ENCODE assay signal across 3 cellular contexts in the genomic region with DNA sequence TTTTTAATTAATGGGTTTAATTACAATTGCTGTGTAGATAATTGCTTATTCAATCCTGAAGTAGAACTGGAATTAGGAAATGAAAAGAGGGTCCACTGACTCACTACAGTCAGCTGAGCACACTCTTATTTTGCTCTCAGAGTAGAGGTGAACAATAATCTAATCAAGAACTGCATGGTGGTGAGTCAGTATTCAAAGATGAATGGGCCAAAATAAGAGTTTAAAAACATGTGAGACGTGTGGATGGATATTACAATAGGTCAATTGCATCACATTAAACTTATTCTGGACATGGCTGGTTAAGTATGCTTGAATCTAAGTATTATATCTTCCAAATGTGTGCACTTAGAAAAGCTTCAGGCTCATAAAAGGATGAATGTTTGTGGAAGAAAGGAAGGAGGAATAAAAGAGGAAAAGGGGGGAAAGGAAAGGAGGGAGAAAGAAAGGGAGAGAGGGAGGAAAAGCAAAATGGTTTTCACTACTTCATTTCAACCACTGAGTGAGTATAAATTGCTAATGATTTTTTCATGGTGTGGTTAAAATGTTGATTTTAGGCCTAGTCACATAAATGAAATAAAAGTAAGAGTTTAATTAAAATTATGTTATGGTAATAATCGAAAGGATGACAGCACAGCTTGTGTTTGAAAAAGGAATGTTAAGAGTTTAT.
TF ChIP-seq lines count a peak whose summit lies in the region.

No MANE protein-coding gene starts in this region.

TF ChIP-seq in A549, 52 proteins besides CTCF, POLR2A, EP300 and RAD21:
- TF ChIP-seq RARB (CRISPR knock-in tag; IDR thresholded peaks at IDR 0.05) (no peak), HOXB5 (CRISPR knock-in tag; IDR thresholded peaks at IDR 0.05) (no peak), ELK1 (IDR thresholded peaks at IDR 0.05; ENCODE audit: low read depth, low read length) (no peak), FOSL2 (IDR thresholded peaks at IDR 0.05) (no peak), FOSL2 (CRISPR knock-in tag; IDR thresholded peaks at IDR 0.05) (peak; percentile 11; the same call in 1 of the 2 replicates), ZC3H11A (IDR thresholded peaks at IDR 0.05) (no peak), RNF2 (IDR thresholded peaks at IDR 0.05; ENCODE audit: borderline replicate concordance, low read depth) (no peak), NFE2L2 (conservative IDR thresholded peaks at IDR 0.05; ENCODE audit: low read length) (no peak)

TF ChIP-seq in HEK293, 187 proteins besides CTCF, POLR2A, EP300 and RAD21:
- TF ChIP-seq MYNN (tag by site-specific recombination; IDR thresholded peaks at IDR 0.05; ENCODE audit: borderline replicate concordance) = no peak
- TF ChIP-seq ZNF792 (tag by site-specific recombination; IDR thresholded peaks at IDR 0.05) = no peak
- TF ChIP-seq PRDM1 (tag by site-specific recombination; IDR thresholded peaks at IDR 0.05) = peak; percentile 94
- TF ChIP-seq ZNF366 (tag by site-specific recombination; conservative IDR thresholded peaks at IDR 0.05) = 0 out of 2 replicates have a peak, but pooled peaks have one; percentile 12

TF ChIP-seq in K562, 482 proteins besides CTCF, POLR2A, EP300 and RAD21:
- TF ChIP-seq SREBF2 (CRISPR knock-in tag; IDR thresholded peaks at IDR 0.05) (no peak), MEF2A (IDR thresholded peaks at IDR 0.05; ENCODE audit: control insufficient read depth, low read depth, low read length) (no peak), TCF7L2 (IDR thresholded peaks at IDR 0.05; ENCODE audit: low read depth, low read length) (no peak), FOSL1 (tag; conservative IDR thresholded peaks at IDR 0.05) (peak; percentile 27; the same call in 1 of the 2 replicates)
